18 cellular contexts compared by ENCODE assay signal in the genomic region with DNA sequence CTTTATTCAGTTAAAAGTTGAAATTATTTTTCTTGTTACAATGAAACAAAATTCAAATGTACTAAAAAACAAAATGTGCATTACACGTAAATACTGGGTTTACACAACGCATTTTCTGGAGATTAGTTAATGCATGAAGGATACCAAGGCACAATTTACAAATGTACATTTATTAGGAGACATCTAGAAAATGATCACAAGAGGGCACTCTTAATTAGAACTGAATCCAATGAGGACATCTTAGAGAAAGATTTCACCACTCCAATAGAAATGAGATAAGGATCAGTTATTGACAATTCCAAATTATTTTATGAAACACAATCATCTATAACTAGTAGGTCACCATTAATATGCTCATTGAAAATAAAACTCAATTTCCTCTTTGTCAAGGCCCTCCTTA. TPM values are rescaled to one million over a fixed set of nuclear protein-coding genes. Genes with fewer than 3 reads are reported as not detected.
DNase-seq lines count a peak whose midpoint lies in the region; ATAC-seq and TF ChIP-seq lines count a peak whose summit lies in the region.
"Had no signal": no experiment of that assay in that cellular context is flagged by ENCODE, and none has a peak within 500 bp of the region (broad histone marks: within the 10 kb centered on the region; RNA-seq: fewer than 3 reads in every experiment).

No MANE protein-coding gene starts in this region.

- H2AK5ac ChIP-seq in mesendoderm (ENCODE audit: low read length): no peak overlapping the region

- no peaks in the 10 kb centered on the region for H3K36me3 Mint-ChIP-seq in brain
- H3K36me3 Mint-ChIP-seq in CD4-positive, alpha-beta memory T cell: no peaks in the 10 kb centered on the region
- H3K36me3 Mint-ChIP-seq: activated naive CD4-positive, alpha-beta T cell treated with anti-CD3 and anti-CD28 coated beads, Interleukin-2, amount 50 U/mL, for 24 hours; CD14-positive monocyte had no signal

- H3K4me2 ChIP-seq in mesendoderm (ENCODE audit: low read length): no peak overlapping the region

- H3K56ac ChIP-seq in mesendoderm (ENCODE audit: low read length): no peak overlapping the region

- no peak overlapping the region for H4K5ac ChIP-seq in mesendoderm (ENCODE audit: low read length)

- in situ Hi-C loops in ACHN (cut with HindIII; ENCODE audit: low pct_ligation_motif_present, low pct_unique_long_range_greater_than_20kb, low sequenced_read_pairs) (no loop called here), GM13977 (cut with MboI; ENCODE audit: low pct_unique_long_range_greater_than_20kb, low sequenced_read_pairs, unreplicated experiment) (no loop called here)

- peaks cover 0 to 5% (median 0%) of the 10 kb centered on the region in 5 experiments for H3K9me3 Mint-ChIP-seq in brain
- H3K9me3 Mint-ChIP-seq in CD4-positive, alpha-beta memory T cell: peaks cover 6 to 20% (median 13%) of the 10 kb centered on the region in 8 donors
- H3K9me3 Mint-ChIP-seq: CD14-positive monocyte had no signal

- no peak overlapping the region for H3K27ac ChIP-seq in mesendoderm (ENCODE audit: low read depth, low read length)
- no peak overlapping the region for H3K27ac ChIP-seq in CD4-positive, alpha-beta memory T cell (ENCODE audit: low read depth, low read length)
- H3K27ac ChIP-seq: gastroesophageal sphincter had no signal

- H3K36me3 ChIP-seq in mesendoderm (ENCODE audit: control insufficient read depth, insufficient read depth, low read length) (no peaks in the 10 kb centered on the region), MG63 (no peaks in the 10 kb centered on the region)
- no peaks in the 10 kb centered on the region for H3K36me3 ChIP-seq in CD4-positive, alpha-beta memory T cell (ENCODE audit: insufficient read depth, low read length)
- H3K36me3 ChIP-seq: gastroesophageal sphincter had no signal

- H3K4me1 Mint-ChIP-seq in brain: no peaks in the 10 kb centered on the region
- peaks cover 0 to 2% (median 0%) of the 10 kb centered on the region in 4 donors for H3K4me1 Mint-ChIP-seq in CD4-positive, alpha-beta memory T cell
- H3K4me1 Mint-ChIP-seq: activated CD4-positive, alpha-beta memory T cell treated with anti-CD3 and anti-CD28 coated beads, Interleukin-2, amount 10 ng/mL, durations not matched to agents 7 days and 5 days; activated naive CD4-positive, alpha-beta T cell treated with anti-CD3 and anti-CD28 coated beads, Interleukin-2, amount 50 U/mL, for 24 hours; CD14-positive monocyte had no signal

- H2BK5ac ChIP-seq in mesendoderm (ENCODE audit: low read length): no peak overlapping the region

- POLR2A ChIA-PET in CD4-positive, alpha-beta memory T cell (lab: Charles Lee; ENCODE audit: partially characterized antibody): no interaction called here

- no peak overlapping the region for H4K8ac ChIP-seq in mesendoderm (ENCODE audit: low read depth, low read length)

- no peak overlapping the region for H3K4me3 Mint-ChIP-seq in brain
- H3K4me3 Mint-ChIP-seq in CD4-positive, alpha-beta memory T cell: no peak overlapping the region
- H3K4me3 Mint-ChIP-seq: activated CD4-positive, alpha-beta memory T cell treated with anti-CD3 and anti-CD28 coated beads, Interleukin-2, amount 10 ng/mL, durations not matched to agents 7 days and 5 days; activated naive CD4-positive, alpha-beta T cell treated with anti-CD3 and anti-CD28 coated beads, Interleukin-2, amount 50 U/mL, for 24 hours; CD14-positive monocyte; stimulated activated naive CD8-positive, alpha-beta T cell treated with anti-CD3 and anti-CD28 coated beads, Interleukin-15, Interleukin-2, amounts not matched to agents 100 ng/mL and 50 ng/mL, for 24 hours; T-helper 1 cell treated with Interleukin-12 subunit alpha and Interleukin-12 subunit beta and Interleukin-4 antibody, amounts not matched to agents 30 μg/mL and 1 μg/mL, for 36 hours had no signal

- H3K27me3 Mint-ChIP-seq in brain: peaks cover 13% of the 10 kb centered on the region
- H3K27me3 Mint-ChIP-seq in CD4-positive, alpha-beta memory T cell: no peaks in the 10 kb centered on the region
- H3K27me3 Mint-ChIP-seq: activated CD4-positive, alpha-beta memory T cell treated with anti-CD3 and anti-CD28 coated beads, Interleukin-2, amount 10 ng/mL, durations not matched to agents 7 days and 5 days; activated naive CD4-positive, alpha-beta T cell treated with anti-CD3 and anti-CD28 coated beads, Interleukin-2, amount 50 U/mL, for 24 hours; stimulated activated naive CD8-positive, alpha-beta T cell treated with anti-CD3 and anti-CD28 coated beads, Interleukin-15, Interleukin-2, amounts not matched to agents 100 ng/mL and 50 ng/mL, for 24 hours had no signal

- H3K4me1 ChIP-seq in mesendoderm (ENCODE audit: control insufficient read depth, low read depth, low read length): no peaks in the 10 kb centered on the region
- H3K4me1 ChIP-seq in CD4-positive, alpha-beta memory T cell (ENCODE audit: insufficient read depth, low read length): no peaks in the 10 kb centered on the region
- H3K4me1 ChIP-seq: gastroesophageal sphincter had no signal

- H3K27me3 ChIP-seq in mesendoderm (ENCODE audit: insufficient read depth, low read length, poor library complexity): no peaks in the 10 kb centered on the region
- no peaks in the 10 kb centered on the region for H3K27me3 ChIP-seq in CD4-positive, alpha-beta memory T cell (ENCODE audit: insufficient read depth, low read length)
- H3K27me3 ChIP-seq in MG63: no peaks in the 10 kb centered on the region
- H3K27me3 ChIP-seq: gastroesophageal sphincter had no signal

- no peak for ATAC-seq in HG02642 (IDR thresholded peaks at IDR 0.05; ENCODE audit: poor library complexity, unreplicated experiment)
- ATAC-seq: gastroesophageal sphincter had no signal

- CTCF ChIA-PET in CD4-positive, alpha-beta memory T cell (lab: Charles Lee; ENCODE audit: partially characterized antibody): no interaction called here

- TF ChIP-seq CTCF in GM13977 (IDR thresholded peaks at IDR 0.05; ENCODE audit: extremely low read depth, insufficient read depth, missing control alignments): peak; percentile 26
- TF ChIP-seq CTCF in brain (conservative IDR thresholded peaks at IDR 0.05): peak; percentile 36 to 50

- no peak overlapping the region for H3K27ac Mint-ChIP-seq in brain
- H3K27ac Mint-ChIP-seq in CD4-positive, alpha-beta memory T cell: no peak overlapping the region
- H3K27ac Mint-ChIP-seq: activated CD4-positive, alpha-beta memory T cell treated with anti-CD3 and anti-CD28 coated beads, Interleukin-2, amount 10 ng/mL, durations not matched to agents 7 days and 5 days; activated naive CD4-positive, alpha-beta T cell treated with anti-CD3 and anti-CD28 coated beads, Interleukin-2, amount 50 U/mL, for 24 hours; CD14-positive monocyte; stimulated activated naive CD8-positive, alpha-beta T cell treated with anti-CD3 and anti-CD28 coated beads, Interleukin-15, Interleukin-2, amounts not matched to agents 100 ng/mL and 50 ng/mL, for 24 hours; T-helper 1 cell treated with Interleukin-12 subunit alpha and Interleukin-12 subunit beta and Interleukin-4 antibody, amounts not matched to agents 30 μg/mL and 1 μg/mL, for 36 hours had no signal

- DNase-seq in ACHN (peak; percentile 6), GM13977 (ENCODE audit: low spot score) (peak; percentile 13), NCI-H446 (lab: John Stamatoyannopoulos, UW) (peak; percentile 62 to 75), mesendoderm (no peak), MG63 (no peak)
- no peak for DNase-seq in CD4-positive, alpha-beta memory T cell
- DNase-seq: activated CD4-positive, alpha-beta memory T cell treated with anti-CD3 and anti-CD28 coated beads, Interleukin-2, amount 10 ng/mL, durations not matched to agents 7 days and 5 days; cortex of kidney; H7; NCI-H526 treated with DMSO at 0.1 percent for 48 hours had no signal

- H3K18ac ChIP-seq in mesendoderm (ENCODE audit: low read length): no peak overlapping the region

- no peak overlapping the region for H3K4ac ChIP-seq in mesendoderm (ENCODE audit: low read depth, low read length)

- H3K79me2 ChIP-seq in mesendoderm (ENCODE audit: control insufficient read depth, insufficient read depth, low read length): no peaks in the 10 kb centered on the region

- H2BK120ac ChIP-seq in mesendoderm (ENCODE audit: low read depth, low read length): no peak overlapping the region

- no peak overlapping the region for H3K23ac ChIP-seq in mesendoderm (ENCODE audit: low read length)

- H2BK15ac ChIP-seq in mesendoderm (replicated peaks; ENCODE audit: low read depth): no peak overlapping the region

- intact Hi-C loops in CD4-positive, alpha-beta memory T cell (cut with micrococcal nuclease): no loop called here

- H3K9ac ChIP-seq in mesendoderm (ENCODE audit: low read length): no peak overlapping the region

- no peaks in the 10 kb centered on the region for H3K79me1 ChIP-seq in mesendoderm (ENCODE audit: low read length)

- no peaks in the 10 kb centered on the region for H3K9me3 ChIP-seq in CD4-positive, alpha-beta memory T cell (ENCODE audit: control insufficient read depth in 1 of 2, low read length in 2 of 2)
- H3K9me3 ChIP-seq in MG63: no peaks in the 10 kb centered on the region
- H3K9me3 ChIP-seq: gastroesophageal sphincter had no signal

- WGBS in mesendoderm (ENCODE audit: extremely low coverage, insufficient coverage, low lambda C conversion rate): no CpG with 5 or more reads among the region's 2 CpGs

- no peak overlapping the region for H3K4me3 ChIP-seq in mesendoderm (ENCODE audit: low read length)
- no peak overlapping the region for H3K4me3 ChIP-seq in CD4-positive, alpha-beta memory T cell (ENCODE audit: low read length in 2 of 2)
- H3K4me3 ChIP-seq in MG63: no peak overlapping the region
- H3K4me3 ChIP-seq: gastroesophageal sphincter had no signal

RNA-seq across cellular contexts. Expression of a gene that starts 36.6 kb away (rescaled TPM):
- 0.70 TPM for polyA plus RNA-seq in brain (ENCODE audit: insufficient read depth, low read depth, low replicate concordance)
- polyA plus RNA-seq in mesendoderm (2013, experiment 1 of 2): 0.13 TPM
- polyA plus RNA-seq in mesendoderm (2013, experiment 2 of 2): 0.10 TPM
- total RNA-seq in CD4-positive, alpha-beta memory T cell: not detected
- not detected for polyA plus RNA-seq in CD4-positive, alpha-beta memory T cell
- not detected in 2 replicates for total RNA-seq in MG63 (2014; rRNA removed; shearing (Covaris generic); ENCODE audit: low replicate concordance)
- total RNA-seq: activated CD4-positive, alpha-beta memory T cell treated with anti-CD3 and anti-CD28 coated beads, Interleukin-2, amount 10 ng/mL, durations not matched to agents 7 days and 5 days; osteoblast had no signal
- polyA plus RNA-seq: CD14-positive monocyte had no signal

Comparison
In these comparisons a context has a peak if more than half of its experiments do, and no peak if none do; other contexts are left out.
1. DNase-seq: peak in ACHN (single experiment), GM13977 (single experiment) and NCI-H446 (2 of 2); none in mesendoderm (single experiment), CD4-positive, alpha-beta memory T cell (0 of 5) and MG63 (single experiment).